ENCODE assay signal across 16 cellular contexts in the genomic region with DNA sequence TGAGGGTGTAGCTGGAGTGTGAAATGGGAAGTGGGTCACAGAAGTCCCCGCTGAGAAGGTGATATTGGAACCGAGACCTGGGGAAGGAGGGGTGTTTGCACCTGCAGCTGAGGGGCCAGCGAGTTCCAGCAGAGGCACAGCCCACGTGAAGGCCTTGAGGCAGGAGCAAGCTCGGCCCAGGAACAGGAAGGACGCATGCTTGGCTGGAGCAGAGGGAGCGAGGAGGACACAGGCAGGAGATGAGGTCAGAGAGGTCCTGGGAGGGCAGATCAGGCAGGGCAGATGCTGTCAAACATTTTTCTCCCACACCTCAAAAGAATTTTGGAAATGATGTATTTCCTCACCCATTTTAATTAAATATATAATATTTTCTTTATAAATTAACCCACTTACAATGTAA. TPM values are rescaled to one million over a fixed set of nuclear protein-coding genes. Genes with fewer than 3 reads are reported as not detected.
DNase-seq lines count a peak whose midpoint lies in the region; ATAC-seq, FAIRE-seq and TF ChIP-seq lines count a peak whose summit lies in the region.
"Had no signal": no experiment of that assay in that cellular context is flagged by ENCODE, and none has a peak within 500 bp of the region (broad histone marks: within the 10 kb centered on the region; RNA-seq: fewer than 3 reads in every experiment).

No MANE protein-coding gene starts in this region.

- WGBS in right lobe of liver (ENCODE audit: insufficient coverage, low coverage, low lambda C conversion rate, missing lambda C conversion rate) = 65% methylated on average over 5 of the region's 7 CpGs

- no peaks in the 10 kb centered on the region for H3K27me3 Mint-ChIP-seq in glutamatergic neuron (ENCODE audit: unreplicated experiment)
- peaks cover 3% of the 10 kb centered on the region for H3K27me3 Mint-ChIP-seq in CD8-positive, alpha-beta T cell (ENCODE audit: low read depth)

- H3K27ac ChIP-seq in right lobe of liver (no peak overlapping the region), substantia nigra (ENCODE audit: low read depth, low read length, poor library complexity, severe bottlenecking) (peak overlapping the region; percentile 67)
- no peak overlapping the region for H3K27ac ChIP-seq in CD8-positive, alpha-beta T cell (ENCODE audit: low read depth, low read length)
- H3K27ac ChIP-seq: A549 had no signal

- H3K9me3 Mint-ChIP-seq in glutamatergic neuron (ENCODE audit: unreplicated experiment) = peaks cover 6% of the 10 kb centered on the region
- H3K9me3 Mint-ChIP-seq in CD8-positive, alpha-beta T cell = peaks cover 26% of the 10 kb centered on the region

- H3K4me3 Mint-ChIP-seq in glutamatergic neuron (ENCODE audit: unreplicated experiment) = peak overlapping the region; percentile 5
- no peak overlapping the region for H3K4me3 Mint-ChIP-seq in CD8-positive, alpha-beta T cell
- H3K4me3 Mint-ChIP-seq: GM23338, IgD-negative memory B cell had no signal

- no peak overlapping the region for H3K27ac Mint-ChIP-seq in glutamatergic neuron (ENCODE audit: unreplicated experiment)
- H3K27ac Mint-ChIP-seq in CD8-positive, alpha-beta T cell = no peak overlapping the region
- H3K27ac Mint-ChIP-seq: GM23338, IgD-negative memory B cell had no signal

- DNase-seq in glutamatergic neuron = no peak
- DNase-seq in right lobe of liver = no peak
- DNase-seq in substantia nigra (lab: John Stamatoyannopoulos, UW) = no peak
- DNase-seq in D721Med (ENCODE audit: insufficient read length, low spot score) = no peak
- no peak for DNase-seq in CD8-positive, alpha-beta T cell
- no peak for DNase-seq in AG20443 (ENCODE audit: low spot score)
- DNase-seq: Calu3, DMS79, H7 had no signal

- no peaks in the 10 kb centered on the region for H3K4me1 ChIP-seq in right lobe of liver
- H3K4me1 ChIP-seq in CD8-positive, alpha-beta T cell (ENCODE audit: insufficient read depth, low read length) = no peaks in the 10 kb centered on the region
- H3K4me1 ChIP-seq: A549 had no signal

- no peak for TF ChIP-seq POLR2A in right lobe of liver (IDR thresholded peaks at IDR 0.05)

- no peaks in the 10 kb centered on the region for H3K4me1 Mint-ChIP-seq in glutamatergic neuron (ENCODE audit: low read depth, unreplicated experiment)
- H3K4me1 Mint-ChIP-seq in CD8-positive, alpha-beta T cell (ENCODE audit: low read depth) = peaks cover 4% of the 10 kb centered on the region
- H3K4me1 Mint-ChIP-seq: IgD-negative memory B cell had no signal

- no peaks in the 10 kb centered on the region for H3K9me3 ChIP-seq in right lobe of liver
- no peaks in the 10 kb centered on the region for H3K9me3 ChIP-seq in CD8-positive, alpha-beta T cell (ENCODE audit: low read length)

- intact Hi-C loops in right lobe of liver (cut with DNase I) = no loop called here
- intact Hi-C loops in CD8-positive, alpha-beta T cell (cut with DNase I, micrococcal nuclease) = no loop called here

- FAIRE-seq in D721Med (lab: Jason Lieb, UNC) = no peak
- FAIRE-seq: A549, GM12878, GM18507 had no signal

- CTCF ChIA-PET in CD8-positive, alpha-beta T cell (lab: Charles Lee) = no interaction called here

- H3K27me3 ChIP-seq in right lobe of liver = no peaks in the 10 kb centered on the region
- H3K27me3 ChIP-seq in CD8-positive, alpha-beta T cell (ENCODE audit: insufficient read depth, low read length) = no peaks in the 10 kb centered on the region

- peaks cover 7% of the 10 kb centered on the region for H3K36me3 Mint-ChIP-seq in glutamatergic neuron (ENCODE audit: unreplicated experiment)
- peaks cover 41% of the 10 kb centered on the region for H3K36me3 Mint-ChIP-seq in CD8-positive, alpha-beta T cell

- H3K36me3 ChIP-seq in right lobe of liver = no peaks in the 10 kb centered on the region
- no peaks in the 10 kb centered on the region for H3K36me3 ChIP-seq in CD8-positive, alpha-beta T cell (ENCODE audit: insufficient read depth, low read length)

- ATAC-seq in right lobe of liver (peak in 3 of 4 donors; percentile 27 to 75 (median 45)), GM18867 (IDR thresholded peaks at IDR 0.05; ENCODE audit: unreplicated experiment) (no peak)
- ATAC-seq in CD8-positive, alpha-beta T cell = no peak
- ATAC-seq: A549, GM12878, GM23338 had no signal

- no peak for TF ChIP-seq CTCF in glutamatergic neuron (IDR thresholded peaks at IDR 0.05; ENCODE audit: partially characterized antibody, unreplicated experiment)
- TF ChIP-seq CTCF in right lobe of liver (IDR thresholded peaks at IDR 0.05) = no peak
- TF ChIP-seq CTCF in D721Med (IDR thresholded peaks at IDR 0.05; ENCODE audit: insufficient read depth, missing control alignments) = no peak
- TF ChIP-seq CTCF in CD8-positive, alpha-beta T cell (IDR thresholded peaks at IDR 0.05) = no peak

- POLR2A ChIA-PET in CD8-positive, alpha-beta T cell (lab: Charles Lee) = interaction anchor here (1.0 kb wide), 1 partner anchor 10 kb away, joined by 7 read pairs; no protein-coding TSS in a partner anchor

- no peak overlapping the region for H3K4me3 ChIP-seq in right lobe of liver
- H3K4me3 ChIP-seq in CD8-positive, alpha-beta T cell (ENCODE audit: low read depth, low read length) = no peak overlapping the region
- H3K4me3 ChIP-seq: A549, GM12878, GM23338 had no signal

RNA-seq across cellular contexts. Expression of gene ZNF415, which starts 9.3 kb away (rescaled TPM):
- total RNA-seq in glutamatergic neuron (ENCODE audit: unreplicated experiment) (12.7 TPM), right lobe of liver (1 to 10 TPM in 1 of 6 experiments, under 1 TPM in 5; 0.12 to 1.3 (median 0.47) TPM)
- 1 to 10 TPM; 1.1 to 1.2 TPM for total RNA-seq in CD8-positive, alpha-beta T cell
- total RNA-seq: Calu3, HT-29 had no signal

RNA-seq across cellular contexts. Expression of gene ZNF160, which starts 20.2 kb away (rescaled TPM):
- total RNA-seq in glutamatergic neuron (ENCODE audit: unreplicated experiment) = 127 TPM
- 10 to 100 TPM in 5 of 6 experiments, 1 to 10 TPM in 1; 6.6 to 18.9 (median 13.9) TPM for total RNA-seq in right lobe of liver
- 10 to 100 TPM; 50.8 to 53.3 TPM for total RNA-seq in CD8-positive, alpha-beta T cell

RNA-seq across cellular contexts. Expression of gene ZNF347, which starts 35.5 kb away (rescaled TPM):
- total RNA-seq in glutamatergic neuron (ENCODE audit: unreplicated experiment) (11.1 TPM), right lobe of liver (1 to 10 TPM in 5 of 6 experiments, under 1 TPM in 1; 0.70 to 4.2 (median 2.0) TPM)
- 1 to 10 TPM; 3.0 to 3.3 TPM for total RNA-seq in CD8-positive, alpha-beta T cell
- total RNA-seq: Calu3, HT-29 had no signal

Comparison
In these comparisons a context has a peak if more than half of its experiments do, and no peak if none do; other contexts are left out.
1. ATAC-seq: peak in right lobe of liver (3 of 4); none in GM18867 (single experiment) and CD8-positive, alpha-beta T cell (single experiment).